28 cellular contexts compared by ENCODE assay signal in the genomic region with DNA sequence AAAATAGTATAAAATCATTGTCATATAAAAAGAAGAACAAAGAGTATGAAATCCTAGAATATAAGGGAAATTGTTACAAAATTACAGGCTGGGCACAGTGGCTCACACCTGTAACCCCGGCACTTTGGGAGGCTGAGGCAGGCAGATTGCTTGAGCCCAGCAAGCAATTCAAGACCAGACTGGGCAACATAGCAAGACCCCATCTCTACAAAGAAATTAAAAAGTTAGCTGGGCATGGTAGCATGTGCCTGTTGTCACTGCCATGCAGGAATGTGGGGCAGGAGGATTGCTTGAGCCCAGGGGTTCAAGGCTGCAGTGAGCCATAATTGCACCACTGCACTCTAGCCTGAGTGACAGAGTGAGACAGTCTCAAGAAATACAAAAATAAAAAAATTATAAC.
"Had no signal": no experiment of that assay in that cellular context is flagged by ENCODE, and none has a peak within 500 bp of the region (broad histone marks: within the 10 kb centered on the region; RNA-seq: fewer than 3 reads in every experiment).

No MANE protein-coding gene starts in this region.

- H3K27me3 ChIP-seq: colonic mucosa, dorsolateral prefrontal cortex, esophagus muscularis mucosa, esophagus squamous epithelium, foreskin keratinocyte, gastrocnemius medialis, gastroesophageal sphincter, heart left ventricle, heart right ventricle had no signal

- H3K9me3 Mint-ChIP-seq: effector memory CD8-positive, alpha-beta T cell had no signal

- H3K4me1 ChIP-seq: colonic mucosa, esophagus muscularis mucosa, esophagus squamous epithelium, foreskin keratinocyte, gastrocnemius medialis, gastroesophageal sphincter, heart left ventricle, heart right ventricle had no signal

- FAIRE-seq: colon, endometrium, endothelial cell of umbilical vein, frontal cortex had no signal

- H3K27ac ChIP-seq: colonic mucosa, coronary artery, dorsolateral prefrontal cortex, epithelial cell of prostate, esophagus muscularis mucosa, esophagus squamous epithelium, foreskin keratinocyte, gastrocnemius medialis, gastroesophageal sphincter, heart left ventricle, heart right ventricle had no signal

- H3K4me3 Mint-ChIP-seq: dendritic cell treated with granulocyte-macrophage colony-stimulating factor and Interleukin-4, amounts not matched to agents 40 ng/mL and 50 ng/mL, for 4 days; effector memory CD8-positive, alpha-beta T cell; endodermal cell had no signal

- H3K27me3 Mint-ChIP-seq: dendritic cell treated with granulocyte-macrophage colony-stimulating factor and Interleukin-4, amounts not matched to agents 40 ng/mL and 50 ng/mL, for 4 days; effector memory CD8-positive, alpha-beta T cell had no signal

- H3K9me3 ChIP-seq: colonic mucosa, esophagus muscularis mucosa, esophagus squamous epithelium, gastrocnemius medialis, gastroesophageal sphincter, heart left ventricle had no signal

- H3K4me3 ChIP-seq: colonic mucosa, coronary artery, dorsolateral prefrontal cortex, esophagus muscularis mucosa, esophagus squamous epithelium, gastrocnemius medialis, gastroesophageal sphincter, heart left ventricle, heart right ventricle had no signal

- ATAC-seq: effector memory CD8-positive, alpha-beta T cell; esophagus mucosa; foreskin keratinocyte; gastrocnemius medialis; gastroesophageal sphincter; heart left ventricle; heart right ventricle had no signal

- H3K4me1 Mint-ChIP-seq: endodermal cell had no signal

- H3K36me3 ChIP-seq: colonic mucosa, esophagus muscularis mucosa, esophagus squamous epithelium, gastrocnemius medialis, gastroesophageal sphincter, heart left ventricle, heart right ventricle had no signal

- H3K27ac Mint-ChIP-seq: dendritic cell treated with granulocyte-macrophage colony-stimulating factor and Interleukin-4, amounts not matched to agents 40 ng/mL and 50 ng/mL, for 4 days; effector memory CD8-positive, alpha-beta T cell; endodermal cell had no signal

- DNase-seq: colonic mucosa; cortex of kidney; dermis blood vessel endothelial cell; dorsolateral prefrontal cortex; effector CD4-positive, alpha-beta T cell; effector CD8-positive, alpha-beta T cell; effector memory CD4-positive, alpha-beta T cell; effector memory CD8-positive, alpha-beta T cell; endodermal cell; erythroblast; esophagus squamous epithelium; foreskin fibroblast; foreskin keratinocyte; foreskin melanocyte; gastrocnemius medialis; glutamatergic neuron; heart left ventricle; heart right ventricle had no signal
